ENCODE assay signal across 1 cellular context in genomic region chr7:39580150-39580874, GRCh38.
TF ChIP-seq lines count a peak whose summit lies in the region.

No MANE protein-coding gene starts in this region.

TF ChIP-seq in HepG2, 621 proteins besides CTCF, POLR2A, EP300 and RAD21 (continued from another document and continues in another):
- TF ChIP-seq IRF9 (CRISPR knock-in tag; IDR thresholded peaks at IDR 0.05; ENCODE audit: borderline replicate concordance) (no peak), ZBTB42 (CRISPR knock-in tag; IDR thresholded peaks at IDR 0.05) (no peak), ZBTB3 (CRISPR knock-in tag; IDR thresholded peaks at IDR 0.05; ENCODE audit: borderline replicate concordance, low read depth) (no peak), SPEN (CRISPR knock-in tag; IDR thresholded peaks at IDR 0.05; ENCODE audit: low read depth) (peak; percentile 36; the same call in 1 of the 2 replicates), SMYD3 (CRISPR knock-in tag; IDR thresholded peaks at IDR 0.05) (no peak), REXO4 (CRISPR knock-in tag; IDR thresholded peaks at IDR 0.05; ENCODE audit: borderline replicate concordance) (no peak), AKAP8 (CRISPR knock-in tag; IDR thresholded peaks at IDR 0.05) (no peak), ZFYVE20 (CRISPR knock-in tag; IDR thresholded peaks at IDR 0.05; ENCODE audit: borderline replicate concordance, low read depth) (no peak), MBD4 (IDR thresholded peaks at IDR 0.05; ENCODE audit: borderline replicate concordance, low read length) (no peak), HDAC6 (IDR thresholded peaks at IDR 0.05; ENCODE audit: low read depth, low read length) (no peak), ZNF747 (CRISPR knock-in tag; IDR thresholded peaks at IDR 0.05; ENCODE audit: borderline replicate concordance) (no peak), RAD51 (IDR thresholded peaks at IDR 0.05; ENCODE audit: borderline replicate concordance) (no peak), GABPA (IDR thresholded peaks at IDR 0.05; ENCODE audit: low read depth, low read length) (no peak), GABPA (CRISPR knock-in tag; IDR thresholded peaks at IDR 0.05; ENCODE audit: low read depth) (0 out of 2 replicates have a peak, but pooled peaks have one; percentile 37), FOXJ3 (CRISPR knock-in tag; IDR thresholded peaks at IDR 0.05; ENCODE audit: borderline replicate concordance) (no peak), SAFB2 (CRISPR knock-in tag; IDR thresholded peaks at IDR 0.05; ENCODE audit: borderline replicate concordance, low read depth) (no peak), MZF1 (CRISPR knock-in tag; IDR thresholded peaks at IDR 0.05; ENCODE audit: borderline replicate concordance) (no peak), BRD4 (CRISPR knock-in tag; IDR thresholded peaks at IDR 0.05) (no peak), PRDM15 (CRISPR knock-in tag; IDR thresholded peaks at IDR 0.05) (no peak), HNF4G (IDR thresholded peaks at IDR 0.05; ENCODE audit: borderline replicate concordance, low read depth, low read length) (peak; percentile 65; the same call in 1 of the 2 replicates), HNF4G (CRISPR knock-in tag; IDR thresholded peaks at IDR 0.05; ENCODE audit: borderline replicate concordance, low read depth) (peak; percentile 39; the same call in 1 of the 2 replicates), ZBTB37 (CRISPR knock-in tag; IDR thresholded peaks at IDR 0.05) (no peak), BRF2 (CRISPR knock-in tag; IDR thresholded peaks at IDR 0.05) (no peak), TOE1 (CRISPR knock-in tag; IDR thresholded peaks at IDR 0.05) (no peak; the same call in 1 of the 2 replicates), ZNF296 (CRISPR knock-in tag; conservative IDR thresholded peaks at IDR 0.05) (no peak), IRX3 (CRISPR knock-in tag; IDR thresholded peaks at IDR 0.05; ENCODE audit: borderline replicate concordance, low read depth) (no peak), ZNF331 (CRISPR knock-in tag; IDR thresholded peaks at IDR 0.05) (peak; percentile 51; the same call in 1 of the 2 replicates), PATZ1 (CRISPR knock-in tag; IDR thresholded peaks at IDR 0.05) (no peak), MXD1 (CRISPR knock-in tag; IDR thresholded peaks at IDR 0.05) (no peak), SNAPC4 (CRISPR knock-in tag; IDR thresholded peaks at IDR 0.05) (no peak), ZNF17 (CRISPR knock-in tag; IDR thresholded peaks at IDR 0.05) (no peak), ZNF670 (CRISPR knock-in tag; IDR thresholded peaks at IDR 0.05; ENCODE audit: borderline replicate concordance) (no peak), HOXA7 (CRISPR knock-in tag; IDR thresholded peaks at IDR 0.05) (no peak), TAF15 (IDR thresholded peaks at IDR 0.05; ENCODE audit: low read depth, low read length, poor library complexity, severe bottlenecking) (no peak), LBX2 (CRISPR knock-in tag; IDR thresholded peaks at IDR 0.05; ENCODE audit: borderline replicate concordance) (no peak), ZNF251 (CRISPR knock-in tag; IDR thresholded peaks at IDR 0.05) (no peak), ATF2 (CRISPR knock-in tag; IDR thresholded peaks at IDR 0.05) (0 out of 2 replicates have a peak, but pooled peaks have one; percentile 14), YEATS4 (CRISPR knock-in tag; IDR thresholded peaks at IDR 0.05; ENCODE audit: borderline replicate concordance) (no peak), NPAS2 (CRISPR knock-in tag; IDR thresholded peaks at IDR 0.05; ENCODE audit: borderline replicate concordance) (no peak), ZNF772 (CRISPR knock-in tag; IDR thresholded peaks at IDR 0.05) (no peak), HNRNPL (IDR thresholded peaks at IDR 0.05; ENCODE audit: low read depth, low read length) (no peak), ZNF652 (CRISPR knock-in tag; IDR thresholded peaks at IDR 0.05; ENCODE audit: borderline replicate concordance, low read depth) (no peak), ZBTB14 (CRISPR knock-in tag; IDR thresholded peaks at IDR 0.05) (no peak), ZNF589 (CRISPR knock-in tag; conservative IDR thresholded peaks at IDR 0.05) (no peak), MYC (CRISPR knock-in tag; IDR thresholded peaks at IDR 0.05; ENCODE audit: borderline replicate concordance) (peak; percentile 92), CBX1 (IDR thresholded peaks at IDR 0.05; ENCODE audit: low read depth) (no peak), SALL1 (CRISPR knock-in tag; IDR thresholded peaks at IDR 0.05) (peak; percentile 37; the same call in 1 of the 2 replicates), HES4 (CRISPR knock-in tag; IDR thresholded peaks at IDR 0.05; ENCODE audit: borderline replicate concordance) (no peak)
